ENCODE assay signal across 8 cellular contexts in the genomic region with DNA sequence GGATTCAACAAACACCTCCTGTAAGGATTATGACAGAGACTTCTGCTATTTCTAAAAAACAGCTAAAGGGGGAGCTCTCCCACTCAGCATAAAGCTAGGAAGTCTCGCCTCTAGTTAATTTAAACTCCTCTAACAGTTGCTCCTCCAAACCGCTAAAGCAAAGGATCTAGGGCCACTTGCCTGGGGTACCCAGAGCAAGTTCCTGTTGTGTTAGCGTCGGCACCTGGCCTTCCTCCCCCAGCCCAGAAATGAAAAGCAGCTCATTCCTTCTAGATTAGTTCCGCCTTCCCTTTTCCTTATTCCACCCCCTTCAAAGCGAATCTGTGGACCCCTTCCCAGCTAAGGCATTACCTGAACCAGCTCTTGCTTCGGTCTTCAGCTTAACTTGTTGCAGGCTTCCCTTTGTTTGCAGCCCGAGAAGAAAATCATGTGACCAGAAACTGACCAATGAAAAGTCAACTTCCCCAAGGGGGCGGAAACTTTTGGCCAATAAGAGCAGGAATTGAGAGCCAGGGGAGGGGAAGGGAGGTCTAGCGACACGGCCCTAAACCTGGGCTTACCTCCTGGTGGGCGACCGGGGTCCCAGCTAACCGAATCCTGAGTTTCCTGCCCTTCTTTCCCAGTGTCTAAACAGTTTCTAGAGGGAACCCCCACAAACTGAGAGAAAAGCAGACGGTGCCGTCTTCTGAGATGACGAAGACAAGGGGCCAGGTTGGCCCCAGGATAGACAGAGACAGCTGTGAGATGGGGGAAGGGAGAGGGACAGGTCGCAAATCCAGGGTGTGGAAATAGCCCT. TPM values are rescaled to one million over a fixed set of nuclear protein-coding genes. Genes with fewer than 3 reads are reported as not detected.
DNase-seq lines count a peak whose midpoint lies in the region; ATAC-seq, FAIRE-seq and TF ChIP-seq lines count a peak whose summit lies in the region.

A gene with protein sequence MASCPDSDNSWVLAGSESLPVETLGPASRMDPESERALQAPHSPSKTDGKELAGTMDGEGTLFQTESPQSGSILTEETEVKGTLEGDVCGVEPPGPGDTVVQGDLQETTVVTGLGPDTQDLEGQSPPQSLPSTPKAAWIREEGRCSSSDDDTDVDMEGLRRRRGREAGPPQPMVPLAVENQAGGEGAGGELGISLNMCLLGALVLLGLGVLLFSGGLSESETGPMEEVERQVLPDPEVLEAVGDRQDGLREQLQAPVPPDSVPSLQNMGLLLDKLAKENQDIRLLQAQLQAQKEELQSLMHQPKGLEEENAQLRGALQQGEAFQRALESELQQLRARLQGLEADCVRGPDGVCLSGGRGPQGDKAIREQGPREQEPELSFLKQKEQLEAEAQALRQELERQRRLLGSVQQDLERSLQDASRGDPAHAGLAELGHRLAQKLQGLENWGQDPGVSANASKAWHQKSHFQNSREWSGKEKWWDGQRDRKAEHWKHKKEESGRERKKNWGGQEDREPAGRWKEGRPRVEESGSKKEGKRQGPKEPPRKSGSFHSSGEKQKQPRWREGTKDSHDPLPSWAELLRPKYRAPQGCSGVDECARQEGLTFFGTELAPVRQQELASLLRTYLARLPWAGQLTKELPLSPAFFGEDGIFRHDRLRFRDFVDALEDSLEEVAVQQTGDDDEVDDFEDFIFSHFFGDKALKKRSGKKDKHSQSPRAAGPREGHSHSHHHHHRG (minus strand): TSS at position 382 of the 796 bp plus-strand sequence. CDS start 2,378 bp downstream, outside the sequence.

- no peaks in the 10 kb centered on the region for H3K9me3 ChIP-seq in skeletal muscle satellite cell (replicated peaks; ENCODE audit: low read length)

- H3K27me3 ChIP-seq in skeletal muscle satellite cell (ENCODE audit: control insufficient read depth, insufficient read depth, low read length) = no peaks in the 10 kb centered on the region

- peaks cover 13% of the 10 kb centered on the region for H3K36me3 Mint-ChIP-seq in WTC11

- H3K27ac Mint-ChIP-seq in WTC11 = peak within 1 kb of the TSS; percentile 99

- H3K27me3 Mint-ChIP-seq in WTC11 (ENCODE audit: low read depth) = no peaks in the 10 kb centered on the region

- H3K4me1 ChIP-seq in skeletal muscle satellite cell (ENCODE audit: control insufficient read depth, insufficient read depth, low read length) = peaks cover 39% of the 10 kb centered on the region

- H3K4me2 ChIP-seq in skeletal muscle satellite cell (ENCODE audit: low read length) = peak within 1 kb of the TSS; percentile 83

- H3K9ac ChIP-seq in skeletal muscle satellite cell (ENCODE audit: low read depth, low read length) = peak within 1 kb of the TSS; percentile 73

- H3K4me3 ChIP-seq in cardiac fibroblast (replicated peaks in 1 of 2; ENCODE audit: low read depth in 2 of 2, low read length in 2 of 2) = peak within 1 kb of the TSS; percentile 61 to 71
- peak within 1 kb of the TSS; percentile 74 for H3K4me3 ChIP-seq in skeletal muscle satellite cell (ENCODE audit: low read length)

- TF ChIP-seq CTCF in WTC11 (IDR thresholded peaks at IDR 0.05) (no peak), cardiac fibroblast (IDR thresholded peaks at IDR 0.05; ENCODE audit: low read depth, low read length) (peak; percentile 33)

- H3K4me3 Mint-ChIP-seq in WTC11 = peak within 1 kb of the TSS; percentile 97

- peaks cover 5% of the 10 kb centered on the region for H3K36me3 ChIP-seq in skeletal muscle satellite cell (ENCODE audit: insufficient read depth, low read length)

- CTCF ChIA-PET in WTC11 (lab: Charles Lee) = interaction anchor here (0.6 to 3.8 kb wide), 31 partner anchors 15 to 409 kb away, joined by 3 to 77 read pairs (median 4); a partner anchor contains a TSS

- ATAC-seq in GM18861 (IDR thresholded peaks at IDR 0.05; ENCODE audit: unreplicated experiment) (peak; percentile 58), HG03342 (IDR thresholded peaks at IDR 0.05; ENCODE audit: unreplicated experiment) (peak; percentile 46), WTC11 (peak; percentile 87)

- peak; percentile 98 for DNase-seq in NCI-H345 (lab: John Stamatoyannopoulos, UW)
- DNase-seq in WTC11 (ENCODE audit: low spot score) = peak; percentile 85
- peak; percentile 93 for DNase-seq in cardiac fibroblast (ENCODE audit: low read depth in 2 of 2)
- DNase-seq in iPS-NIHi11 (ENCODE audit: low spot score) = peak; percentile 93

- H3K9me3 Mint-ChIP-seq in WTC11 = no peaks in the 10 kb centered on the region

- POLR2A ChIA-PET in WTC11 (lab: Charles Lee) = interaction anchor here (0.8 to 4.6 kb wide), 10 partner anchors 10 to 238 kb away, joined by 3 to 66 read pairs (median 5); a partner anchor contains a TSS

- FAIRE-seq in A204.1 (lab: Jason Lieb, UNC) = peak; percentile 74

- peaks cover 53% of the 10 kb centered on the region for H3K4me1 Mint-ChIP-seq in WTC11

TF ChIP-seq in WTC11, 78 proteins besides CTCF, POLR2A, EP300 and RAD21 (continues in another document):
- TF ChIP-seq ZNF232 (CRISPR knock-in tag; IDR thresholded peaks at IDR 0.05) = no peak
- TF ChIP-seq, protein P1, sequence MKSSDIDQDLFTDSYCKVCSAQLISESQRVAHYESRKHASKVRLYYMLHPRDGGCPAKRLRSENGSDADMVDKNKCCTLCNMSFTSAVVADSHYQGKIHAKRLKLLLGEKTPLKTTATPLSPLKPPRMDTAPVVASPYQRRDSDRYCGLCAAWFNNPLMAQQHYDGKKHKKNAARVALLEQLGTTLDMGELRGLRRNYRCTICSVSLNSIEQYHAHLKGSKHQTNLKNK (CRISPR knock-in tag; IDR thresholded peaks at IDR 0.05) = peak; percentile 52; the same call in 1 of the 2 replicates
- TF ChIP-seq JUN (CRISPR knock-in tag; IDR thresholded peaks at IDR 0.05) = no peak
- TF ChIP-seq, protein P2, sequence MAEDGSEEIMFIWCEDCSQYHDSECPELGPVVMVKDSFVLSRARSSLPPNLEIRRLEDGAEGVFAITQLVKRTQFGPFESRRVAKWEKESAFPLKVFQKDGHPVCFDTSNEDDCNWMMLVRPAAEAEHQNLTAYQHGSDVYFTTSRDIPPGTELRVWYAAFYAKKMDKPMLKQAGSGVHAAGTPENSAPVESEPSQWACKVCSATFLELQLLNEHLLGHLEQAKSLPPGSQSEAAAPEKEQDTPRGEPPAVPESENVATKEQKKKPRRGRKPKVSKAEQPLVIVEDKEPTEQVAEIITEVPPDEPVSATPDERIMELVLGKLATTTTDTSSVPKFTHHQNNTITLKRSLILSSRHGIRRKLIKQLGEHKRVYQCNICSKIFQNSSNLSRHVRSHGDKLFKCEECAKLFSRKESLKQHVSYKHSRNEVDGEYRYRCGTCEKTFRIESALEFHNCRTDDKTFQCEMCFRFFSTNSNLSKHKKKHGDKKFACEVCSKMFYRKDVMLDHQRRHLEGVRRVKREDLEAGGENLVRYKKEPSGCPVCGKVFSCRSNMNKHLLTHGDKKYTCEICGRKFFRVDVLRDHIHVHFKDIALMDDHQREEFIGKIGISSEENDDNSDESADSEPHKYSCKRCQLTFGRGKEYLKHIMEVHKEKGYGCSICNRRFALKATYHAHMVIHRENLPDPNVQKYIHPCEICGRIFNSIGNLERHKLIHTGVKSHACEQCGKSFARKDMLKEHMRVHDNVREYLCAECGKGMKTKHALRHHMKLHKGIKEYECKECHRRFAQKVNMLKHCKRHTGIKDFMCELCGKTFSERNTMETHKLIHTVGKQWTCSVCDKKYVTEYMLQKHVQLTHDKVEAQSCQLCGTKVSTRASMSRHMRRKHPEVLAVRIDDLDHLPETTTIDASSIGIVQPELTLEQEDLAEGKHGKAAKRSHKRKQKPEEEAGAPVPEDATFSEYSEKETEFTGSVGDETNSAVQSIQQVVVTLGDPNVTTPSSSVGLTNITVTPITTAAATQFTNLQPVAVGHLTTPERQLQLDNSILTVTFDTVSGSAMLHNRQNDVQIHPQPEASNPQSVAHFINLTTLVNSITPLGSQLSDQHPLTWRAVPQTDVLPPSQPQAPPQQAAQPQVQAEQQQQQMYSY (CRISPR knock-in tag; IDR thresholded peaks at IDR 0.05) = peak; percentile 75
- TF ChIP-seq, protein P3, sequence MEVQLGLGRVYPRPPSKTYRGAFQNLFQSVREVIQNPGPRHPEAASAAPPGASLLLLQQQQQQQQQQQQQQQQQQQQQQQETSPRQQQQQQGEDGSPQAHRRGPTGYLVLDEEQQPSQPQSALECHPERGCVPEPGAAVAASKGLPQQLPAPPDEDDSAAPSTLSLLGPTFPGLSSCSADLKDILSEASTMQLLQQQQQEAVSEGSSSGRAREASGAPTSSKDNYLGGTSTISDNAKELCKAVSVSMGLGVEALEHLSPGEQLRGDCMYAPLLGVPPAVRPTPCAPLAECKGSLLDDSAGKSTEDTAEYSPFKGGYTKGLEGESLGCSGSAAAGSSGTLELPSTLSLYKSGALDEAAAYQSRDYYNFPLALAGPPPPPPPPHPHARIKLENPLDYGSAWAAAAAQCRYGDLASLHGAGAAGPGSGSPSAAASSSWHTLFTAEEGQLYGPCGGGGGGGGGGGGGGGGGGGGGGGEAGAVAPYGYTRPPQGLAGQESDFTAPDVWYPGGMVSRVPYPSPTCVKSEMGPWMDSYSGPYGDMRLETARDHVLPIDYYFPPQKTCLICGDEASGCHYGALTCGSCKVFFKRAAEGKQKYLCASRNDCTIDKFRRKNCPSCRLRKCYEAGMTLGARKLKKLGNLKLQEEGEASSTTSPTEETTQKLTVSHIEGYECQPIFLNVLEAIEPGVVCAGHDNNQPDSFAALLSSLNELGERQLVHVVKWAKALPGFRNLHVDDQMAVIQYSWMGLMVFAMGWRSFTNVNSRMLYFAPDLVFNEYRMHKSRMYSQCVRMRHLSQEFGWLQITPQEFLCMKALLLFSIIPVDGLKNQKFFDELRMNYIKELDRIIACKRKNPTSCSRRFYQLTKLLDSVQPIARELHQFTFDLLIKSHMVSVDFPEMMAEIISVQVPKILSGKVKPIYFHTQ (CRISPR knock-in tag; IDR thresholded peaks at IDR 0.05) = 0 out of 2 replicates have a peak, but pooled peaks have one; percentile 21
- TF ChIP-seq, protein P4, sequence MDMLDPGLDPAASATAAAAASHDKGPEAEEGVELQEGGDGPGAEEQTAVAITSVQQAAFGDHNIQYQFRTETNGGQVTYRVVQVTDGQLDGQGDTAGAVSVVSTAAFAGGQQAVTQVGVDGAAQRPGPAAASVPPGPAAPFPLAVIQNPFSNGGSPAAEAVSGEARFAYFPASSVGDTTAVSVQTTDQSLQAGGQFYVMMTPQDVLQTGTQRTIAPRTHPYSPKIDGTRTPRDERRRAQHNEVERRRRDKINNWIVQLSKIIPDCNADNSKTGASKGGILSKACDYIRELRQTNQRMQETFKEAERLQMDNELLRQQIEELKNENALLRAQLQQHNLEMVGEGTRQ (CRISPR knock-in tag; IDR thresholded peaks at IDR 0.05) = peak; percentile 91
- TF ChIP-seq, protein P5, sequence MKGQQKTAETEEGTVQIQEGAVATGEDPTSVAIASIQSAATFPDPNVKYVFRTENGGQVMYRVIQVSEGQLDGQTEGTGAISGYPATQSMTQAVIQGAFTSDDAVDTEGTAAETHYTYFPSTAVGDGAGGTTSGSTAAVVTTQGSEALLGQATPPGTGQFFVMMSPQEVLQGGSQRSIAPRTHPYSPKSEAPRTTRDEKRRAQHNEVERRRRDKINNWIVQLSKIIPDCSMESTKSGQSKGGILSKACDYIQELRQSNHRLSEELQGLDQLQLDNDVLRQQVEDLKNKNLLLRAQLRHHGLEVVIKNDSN (CRISPR knock-in tag; IDR thresholded peaks at IDR 0.05) = peak; percentile 86
- no peak for TF ChIP-seq MYBL2 (CRISPR knock-in tag; IDR thresholded peaks at IDR 0.05)

RNA-seq across cellular contexts. Expression of the gene that starts here (rescaled TPM):
- 26.5 to 30.7 TPM (median 28.4 TPM) in 3 replicates for total RNA-seq in WTC11 (2021)
- total RNA-seq in skeletal muscle satellite cell (2012; rRNA removed) = 12.5 and 15.0 TPM in 2 replicates

Comparison
In these comparisons a context has a peak if more than half of its experiments do, and no peak if none do; other contexts are left out.
1. Peak in every context shown above with its lines: DNase-seq, ATAC-seq and H3K4me3 ChIP-seq.